Comparison of ENCODE assay signal across 14 cellular contexts in the genomic region with DNA sequence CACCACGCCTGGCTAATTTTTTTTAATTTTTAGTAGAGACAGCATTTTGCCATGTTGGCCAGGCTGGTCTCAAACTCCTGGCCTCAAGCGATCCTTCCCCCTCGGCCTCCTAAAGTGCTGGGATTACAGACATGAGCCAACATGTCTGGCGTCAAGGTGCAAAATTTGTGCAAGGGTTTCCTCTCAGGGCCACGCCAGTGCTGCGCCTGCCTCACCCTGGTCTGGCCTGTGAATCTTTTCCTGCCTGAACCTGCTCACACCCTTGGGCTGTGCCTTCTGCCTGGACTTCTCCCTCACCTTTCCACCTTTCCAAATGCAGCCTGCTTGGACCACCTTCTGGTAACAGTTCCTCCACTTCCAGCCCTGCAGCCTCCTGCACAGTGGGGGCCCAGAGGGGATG. TPM values are rescaled to one million over a fixed set of nuclear protein-coding genes. Genes with fewer than 3 reads are reported as not detected.
A peak's percentile ranks its signal among the peaks of the same experiment; 100 is the strongest.
DNase-seq lines count a peak whose midpoint lies in the region; ATAC-seq and TF ChIP-seq lines count a peak whose summit lies in the region.
"Had no signal": no experiment of that assay in that cellular context is flagged by ENCODE, and none has a peak within 500 bp of the region (broad histone marks: within the 10 kb centered on the region; RNA-seq: fewer than 3 reads in every experiment).

No MANE protein-coding gene starts in this region.

- H3K36me3 ChIP-seq in osteoblast (ENCODE audit: insufficient read depth, low read length), result no peaks in the 10 kb centered on the region

- H3K27me3 Mint-ChIP-seq in H9 (ENCODE audit: low read depth) (peaks cover 7% of the 10 kb centered on the region), WTC11 (ENCODE audit: low read depth) (peaks cover 2% of the 10 kb centered on the region; the same call in 1 of the 2 replicates)
- H3K27me3 Mint-ChIP-seq: CD8-positive, alpha-beta memory T cell had no signal

- peak overlapping the region; percentile 17; the same call in 1 of the 2 replicates for H3K14ac ChIP-seq in H9 (ENCODE audit: insufficient read depth, low read length)

- H3K4me2 ChIP-seq in H9 (ENCODE audit: insufficient read depth, insufficient read length, low read length) (no peak overlapping the region), osteoblast (ENCODE audit: insufficient read depth, low read length) (no peak overlapping the region)

- H2BK15ac ChIP-seq in H9 (ENCODE audit: low read depth, low read length), result no peak overlapping the region; the same call in 1 of the 2 replicates

- no peak overlapping the region for H3K4ac ChIP-seq in H9 (ENCODE audit: low read depth, low read length)

- no peak overlapping the region for H3K9ac ChIP-seq in H9 (ENCODE audit: extremely low read depth, insufficient read length, low read length)
- H3K9ac ChIP-seq: BLaER1 had no signal

- H3K27ac ChIP-seq in H9 (ENCODE audit: insufficient read length, low read depth, low read length) (no peak overlapping the region), osteoblast (ENCODE audit: low read depth, low read length) (no peak overlapping the region)

- H3K56ac ChIP-seq in H9 (ENCODE audit: insufficient read length, low read depth, low read length), result no peak overlapping the region

- H4K8ac ChIP-seq in H9 (replicated peaks; ENCODE audit: insufficient read length, low read depth, low read length), result no peak overlapping the region

- H2BK120ac ChIP-seq in H9 (ENCODE audit: low read depth, low read length, poor library complexity, severe bottlenecking), result no peak overlapping the region

- H3T11ph ChIP-seq in H9 (ENCODE audit: low read length), result no peak overlapping the region

- no peak overlapping the region for H4K5ac ChIP-seq in H9 (ENCODE audit: insufficient read length, low read depth, low read length)

- ATAC-seq in WTC11, result no peak
- ATAC-seq in esophagus mucosa, result peak; percentile 65
- ATAC-seq in HG03135 (IDR thresholded peaks at IDR 0.05; ENCODE audit: unreplicated experiment), result no peak
- no peak for ATAC-seq in HG02623 (IDR thresholded peaks at IDR 0.05; ENCODE audit: unreplicated experiment)
- no peak for ATAC-seq in GM19023 (IDR thresholded peaks at IDR 0.05; ENCODE audit: unreplicated experiment)
- ATAC-seq: HCT116 had no signal

- CTCF ChIA-PET in WTC11 (lab: Charles Lee), result no interaction called here

- no peaks in the 10 kb centered on the region for H4K20me1 ChIP-seq in H9 (ENCODE audit: control insufficient read depth, insufficient read depth, insufficient read length)
- no peaks in the 10 kb centered on the region for H4K20me1 ChIP-seq in osteoblast (ENCODE audit: insufficient read depth, low read length)
- H4K20me1 ChIP-seq: BLaER1 had no signal

- DNase-seq in H9, result no peak
- DNase-seq in WTC11 (ENCODE audit: low spot score), result no peak
- peak; percentile 21 for DNase-seq in osteoblast (ENCODE audit: insufficient read length, low spot score, missing footprints)
- DNase-seq: 8988T; AML-193; Caco-2; CD8-positive, alpha-beta memory T cell; DMS53 had no signal

- no peaks in the 10 kb centered on the region for H3K23me2 ChIP-seq in H9 (ENCODE audit: insufficient read length, low read depth, low read length, poor library complexity, severe bottlenecking)

- H3K4me1 ChIP-seq in H9 (ENCODE audit: insufficient read depth, low read length), result no peaks in the 10 kb centered on the region; the same call in 1 of the 2 replicates
- peaks cover 13% of the 10 kb centered on the region for H3K4me1 ChIP-seq in osteoblast (ENCODE audit: insufficient read depth, low read length)

- no peak overlapping the region for H3K23ac ChIP-seq in H9 (ENCODE audit: insufficient read length, low read depth, low read length)

- H2BK20ac ChIP-seq in H9 (ENCODE audit: low read depth, low read length, poor library complexity, severe bottlenecking), result no peak overlapping the region

- no peak overlapping the region for H4K91ac ChIP-seq in H9 (ENCODE audit: insufficient read length, low read depth, low read length)

- H3K9me3 Mint-ChIP-seq in H9 (no peaks in the 10 kb centered on the region; a peak in 1 of 5 replicates), WTC11 (peaks cover 4% of the 10 kb centered on the region; the same call in 1 of the 2 replicates)
- H3K9me3 Mint-ChIP-seq: CD8-positive, alpha-beta memory T cell had no signal

- no peak overlapping the region for H3K4me3 ChIP-seq in osteoblast (ENCODE audit: insufficient read depth, low read length)
- H3K4me3 ChIP-seq: BLaER1 had no signal

- H3K79me2 ChIP-seq in H9 (ENCODE audit: insufficient read depth, low read length) (no peaks in the 10 kb centered on the region; the same call in 1 of the 2 replicates), osteoblast (ENCODE audit: insufficient read depth, low read length) (no peaks in the 10 kb centered on the region)

- no peaks in the 10 kb centered on the region for H3K79me1 ChIP-seq in H9 (ENCODE audit: insufficient read depth, low read depth, low read length, poor library complexity, severe bottlenecking)

- H3K18ac ChIP-seq in H9 (ENCODE audit: insufficient read length, low read depth, low read length), result no peak overlapping the region

- H3K27me3 ChIP-seq in H9 (ENCODE audit: insufficient read depth, low read length) (no peaks in the 10 kb centered on the region), osteoblast (ENCODE audit: insufficient read depth, low read length) (no peaks in the 10 kb centered on the region)
- H3K27me3 ChIP-seq: BLaER1 had no signal

- peaks cover 15% of the 10 kb centered on the region in 2 experiments for H3K4me1 Mint-ChIP-seq in H9
- peaks cover 20% of the 10 kb centered on the region for H3K4me1 Mint-ChIP-seq in WTC11

- TF ChIP-seq CTCF in H9 (conservative IDR thresholded peaks at IDR 0.05) (no peak), WTC11 (IDR thresholded peaks at IDR 0.05) (no peak), osteoblast (IDR thresholded peaks at IDR 0.05; ENCODE audit: extremely low read depth, low read depth, low read length) (no peak)

- H3K36me3 Mint-ChIP-seq in H9 (ENCODE audit: insufficient read depth in 1 of 3, low read depth in 3 of 3), result peaks cover 6 to 19% (median 13%) of the 10 kb centered on the region in 3 experiments; a peak in 4 of 7 replicates
- H3K36me3 Mint-ChIP-seq in WTC11, result peaks cover 20% of the 10 kb centered on the region

- no peak overlapping the region for H3K4me3 Mint-ChIP-seq in H9
- H3K4me3 Mint-ChIP-seq in WTC11, result no peak overlapping the region
- H3K4me3 Mint-ChIP-seq: CD8-positive, alpha-beta memory T cell had no signal

- H2AK5ac ChIP-seq in H9 (ENCODE audit: insufficient read length, low read length), result no peak overlapping the region

- no peak overlapping the region for H2BK12ac ChIP-seq in H9 (ENCODE audit: insufficient read length, low read depth, low read length)

- no peak overlapping the region for H2BK5ac ChIP-seq in H9 (ENCODE audit: insufficient read length, low read length)

- H3K27ac Mint-ChIP-seq in H9 (peak overlapping the region in 1 of 3 experiments; percentile 41; a peak in 1 of 7 replicates), WTC11 (peak overlapping the region; percentile 37; the same call in 1 of the 2 replicates)

- H3K9me3 ChIP-seq in H9 (ENCODE audit: control insufficient read depth, low read depth, low read length), result no peaks in the 10 kb centered on the region
- no peaks in the 10 kb centered on the region for H3K9me3 ChIP-seq in osteoblast (ENCODE audit: low read depth, low read length)
- H3K9me3 ChIP-seq: BLaER1, Caco-2 had no signal

- H2AFZ ChIP-seq in H9 (ENCODE audit: low read length) (no peak overlapping the region), osteoblast (ENCODE audit: low read length) (no peak overlapping the region)

- POLR2A ChIA-PET in WTC11 (lab: Charles Lee), result no interaction called here

- no CpG with 5 or more reads among the region's 6 CpGs for WGBS in H9 (ENCODE audit: extremely low coverage, insufficient read length, low lambda C conversion rate)

TF ChIP-seq in WTC11, 78 proteins besides CTCF, POLR2A, EP300 and RAD21:
- TF ChIP-seq, protein P1, sequence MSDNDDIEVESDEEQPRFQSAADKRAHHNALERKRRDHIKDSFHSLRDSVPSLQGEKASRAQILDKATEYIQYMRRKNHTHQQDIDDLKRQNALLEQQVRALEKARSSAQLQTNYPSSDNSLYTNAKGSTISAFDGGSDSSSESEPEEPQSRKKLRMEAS (CRISPR knock-in tag; IDR thresholded peaks at IDR 0.05), result no peak
- TF ChIP-seq CBFB (CRISPR knock-in tag; IDR thresholded peaks at IDR 0.05; ENCODE audit: low read depth), result no peak
- no peak for TF ChIP-seq ZNF121 (CRISPR knock-in tag; IDR thresholded peaks at IDR 0.05)
- TF ChIP-seq, protein P2, sequence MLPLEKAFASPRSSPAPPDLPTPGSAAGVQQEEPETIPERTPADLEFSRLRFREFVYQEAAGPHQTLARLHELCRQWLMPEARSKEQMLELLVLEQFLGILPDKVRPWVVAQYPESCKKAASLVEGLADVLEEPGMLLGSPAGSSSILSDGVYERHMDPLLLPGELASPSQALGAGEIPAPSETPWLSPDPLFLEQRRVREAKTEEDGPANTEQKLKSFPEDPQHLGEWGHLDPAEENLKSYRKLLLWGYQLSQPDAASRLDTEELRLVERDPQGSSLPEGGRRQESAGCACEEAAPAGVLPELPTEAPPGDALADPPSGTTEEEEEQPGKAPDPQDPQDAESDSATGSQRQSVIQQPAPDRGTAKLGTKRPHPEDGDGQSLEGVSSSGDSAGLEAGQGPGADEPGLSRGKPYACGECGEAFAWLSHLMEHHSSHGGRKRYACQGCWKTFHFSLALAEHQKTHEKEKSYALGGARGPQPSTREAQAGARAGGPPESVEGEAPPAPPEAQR (CRISPR knock-in tag; IDR thresholded peaks at IDR 0.05), result no peak
- TF ChIP-seq, protein P3, sequence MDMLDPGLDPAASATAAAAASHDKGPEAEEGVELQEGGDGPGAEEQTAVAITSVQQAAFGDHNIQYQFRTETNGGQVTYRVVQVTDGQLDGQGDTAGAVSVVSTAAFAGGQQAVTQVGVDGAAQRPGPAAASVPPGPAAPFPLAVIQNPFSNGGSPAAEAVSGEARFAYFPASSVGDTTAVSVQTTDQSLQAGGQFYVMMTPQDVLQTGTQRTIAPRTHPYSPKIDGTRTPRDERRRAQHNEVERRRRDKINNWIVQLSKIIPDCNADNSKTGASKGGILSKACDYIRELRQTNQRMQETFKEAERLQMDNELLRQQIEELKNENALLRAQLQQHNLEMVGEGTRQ (CRISPR knock-in tag; IDR thresholded peaks at IDR 0.05), result no peak
- no peak for TF ChIP-seq ZNF317 (CRISPR knock-in tag; IDR thresholded peaks at IDR 0.05; ENCODE audit: borderline replicate concordance, low read depth)
TF ChIP-seq in WTC11: peak in this region for 0.

RNA-seq across cellular contexts. Expression of a gene that starts 43.4 kb away (rescaled TPM):
- total RNA-seq in H9 (2021) (274 and 293 TPM in 2 replicates), WTC11 (2021) (229 to 261 TPM (median 229 TPM) in 3 replicates), esophagus mucosa (34.4 TPM), osteoblast (12.7 and 13.6 TPM in 2 replicates)
